ENCODE assay signal across 2 cellular contexts in genomic region chr1:242754926-242755325, GRCh38.
TF ChIP-seq lines count a peak whose summit lies in the region.

No MANE protein-coding gene starts in this region.

TF ChIP-seq in GM23338, 12 proteins besides CTCF, POLR2A, EP300 and RAD21:
- TF ChIP-seq POLR2AphosphoS5 (IDR thresholded peaks at IDR 0.05; ENCODE audit: low read depth) (no peak), ZNF114 (CRISPR knock-in tag; IDR thresholded peaks at IDR 0.05) (no peak), ETS1 (IDR thresholded peaks at IDR 0.05) (no peak), NANOG (IDR thresholded peaks at IDR 0.05; ENCODE audit: borderline replicate concordance) (no peak), STAT1 (IDR thresholded peaks at IDR 0.05; ENCODE audit: unreplicated experiment) (no peak), CREB1 (CRISPR knock-in tag; IDR thresholded peaks at IDR 0.05; ENCODE audit: low read depth) (no peak), ZNF331 (CRISPR knock-in tag; IDR thresholded peaks at IDR 0.05; ENCODE audit: low read depth) (no peak), EZH2phosphoT487 (IDR thresholded peaks at IDR 0.05; ENCODE audit: unreplicated experiment) (no peak), JUNB (IDR thresholded peaks at IDR 0.05; ENCODE audit: unreplicated experiment) (no peak), EZH2 (IDR thresholded peaks at IDR 0.05; ENCODE audit: low read depth, unreplicated experiment) (no peak)
- TF ChIP-seq, protein P1, sequence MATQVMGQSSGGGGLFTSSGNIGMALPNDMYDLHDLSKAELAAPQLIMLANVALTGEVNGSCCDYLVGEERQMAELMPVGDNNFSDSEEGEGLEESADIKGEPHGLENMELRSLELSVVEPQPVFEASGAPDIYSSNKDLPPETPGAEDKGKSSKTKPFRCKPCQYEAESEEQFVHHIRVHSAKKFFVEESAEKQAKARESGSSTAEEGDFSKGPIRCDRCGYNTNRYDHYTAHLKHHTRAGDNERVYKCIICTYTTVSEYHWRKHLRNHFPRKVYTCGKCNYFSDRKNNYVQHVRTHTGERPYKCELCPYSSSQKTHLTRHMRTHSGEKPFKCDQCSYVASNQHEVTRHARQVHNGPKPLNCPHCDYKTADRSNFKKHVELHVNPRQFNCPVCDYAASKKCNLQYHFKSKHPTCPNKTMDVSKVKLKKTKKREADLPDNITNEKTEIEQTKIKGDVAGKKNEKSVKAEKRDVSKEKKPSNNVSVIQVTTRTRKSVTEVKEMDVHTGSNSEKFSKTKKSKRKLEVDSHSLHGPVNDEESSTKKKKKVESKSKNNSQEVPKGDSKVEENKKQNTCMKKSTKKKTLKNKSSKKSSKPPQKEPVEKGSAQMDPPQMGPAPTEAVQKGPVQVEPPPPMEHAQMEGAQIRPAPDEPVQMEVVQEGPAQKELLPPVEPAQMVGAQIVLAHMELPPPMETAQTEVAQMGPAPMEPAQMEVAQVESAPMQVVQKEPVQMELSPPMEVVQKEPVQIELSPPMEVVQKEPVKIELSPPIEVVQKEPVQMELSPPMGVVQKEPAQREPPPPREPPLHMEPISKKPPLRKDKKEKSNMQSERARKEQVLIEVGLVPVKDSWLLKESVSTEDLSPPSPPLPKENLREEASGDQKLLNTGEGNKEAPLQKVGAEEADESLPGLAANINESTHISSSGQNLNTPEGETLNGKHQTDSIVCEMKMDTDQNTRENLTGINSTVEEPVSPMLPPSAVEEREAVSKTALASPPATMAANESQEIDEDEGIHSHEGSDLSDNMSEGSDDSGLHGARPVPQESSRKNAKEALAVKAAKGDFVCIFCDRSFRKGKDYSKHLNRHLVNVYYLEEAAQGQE (IDR thresholded peaks at IDR 0.05; ENCODE audit: unreplicated experiment): no peak
- TF ChIP-seq, protein P2, sequence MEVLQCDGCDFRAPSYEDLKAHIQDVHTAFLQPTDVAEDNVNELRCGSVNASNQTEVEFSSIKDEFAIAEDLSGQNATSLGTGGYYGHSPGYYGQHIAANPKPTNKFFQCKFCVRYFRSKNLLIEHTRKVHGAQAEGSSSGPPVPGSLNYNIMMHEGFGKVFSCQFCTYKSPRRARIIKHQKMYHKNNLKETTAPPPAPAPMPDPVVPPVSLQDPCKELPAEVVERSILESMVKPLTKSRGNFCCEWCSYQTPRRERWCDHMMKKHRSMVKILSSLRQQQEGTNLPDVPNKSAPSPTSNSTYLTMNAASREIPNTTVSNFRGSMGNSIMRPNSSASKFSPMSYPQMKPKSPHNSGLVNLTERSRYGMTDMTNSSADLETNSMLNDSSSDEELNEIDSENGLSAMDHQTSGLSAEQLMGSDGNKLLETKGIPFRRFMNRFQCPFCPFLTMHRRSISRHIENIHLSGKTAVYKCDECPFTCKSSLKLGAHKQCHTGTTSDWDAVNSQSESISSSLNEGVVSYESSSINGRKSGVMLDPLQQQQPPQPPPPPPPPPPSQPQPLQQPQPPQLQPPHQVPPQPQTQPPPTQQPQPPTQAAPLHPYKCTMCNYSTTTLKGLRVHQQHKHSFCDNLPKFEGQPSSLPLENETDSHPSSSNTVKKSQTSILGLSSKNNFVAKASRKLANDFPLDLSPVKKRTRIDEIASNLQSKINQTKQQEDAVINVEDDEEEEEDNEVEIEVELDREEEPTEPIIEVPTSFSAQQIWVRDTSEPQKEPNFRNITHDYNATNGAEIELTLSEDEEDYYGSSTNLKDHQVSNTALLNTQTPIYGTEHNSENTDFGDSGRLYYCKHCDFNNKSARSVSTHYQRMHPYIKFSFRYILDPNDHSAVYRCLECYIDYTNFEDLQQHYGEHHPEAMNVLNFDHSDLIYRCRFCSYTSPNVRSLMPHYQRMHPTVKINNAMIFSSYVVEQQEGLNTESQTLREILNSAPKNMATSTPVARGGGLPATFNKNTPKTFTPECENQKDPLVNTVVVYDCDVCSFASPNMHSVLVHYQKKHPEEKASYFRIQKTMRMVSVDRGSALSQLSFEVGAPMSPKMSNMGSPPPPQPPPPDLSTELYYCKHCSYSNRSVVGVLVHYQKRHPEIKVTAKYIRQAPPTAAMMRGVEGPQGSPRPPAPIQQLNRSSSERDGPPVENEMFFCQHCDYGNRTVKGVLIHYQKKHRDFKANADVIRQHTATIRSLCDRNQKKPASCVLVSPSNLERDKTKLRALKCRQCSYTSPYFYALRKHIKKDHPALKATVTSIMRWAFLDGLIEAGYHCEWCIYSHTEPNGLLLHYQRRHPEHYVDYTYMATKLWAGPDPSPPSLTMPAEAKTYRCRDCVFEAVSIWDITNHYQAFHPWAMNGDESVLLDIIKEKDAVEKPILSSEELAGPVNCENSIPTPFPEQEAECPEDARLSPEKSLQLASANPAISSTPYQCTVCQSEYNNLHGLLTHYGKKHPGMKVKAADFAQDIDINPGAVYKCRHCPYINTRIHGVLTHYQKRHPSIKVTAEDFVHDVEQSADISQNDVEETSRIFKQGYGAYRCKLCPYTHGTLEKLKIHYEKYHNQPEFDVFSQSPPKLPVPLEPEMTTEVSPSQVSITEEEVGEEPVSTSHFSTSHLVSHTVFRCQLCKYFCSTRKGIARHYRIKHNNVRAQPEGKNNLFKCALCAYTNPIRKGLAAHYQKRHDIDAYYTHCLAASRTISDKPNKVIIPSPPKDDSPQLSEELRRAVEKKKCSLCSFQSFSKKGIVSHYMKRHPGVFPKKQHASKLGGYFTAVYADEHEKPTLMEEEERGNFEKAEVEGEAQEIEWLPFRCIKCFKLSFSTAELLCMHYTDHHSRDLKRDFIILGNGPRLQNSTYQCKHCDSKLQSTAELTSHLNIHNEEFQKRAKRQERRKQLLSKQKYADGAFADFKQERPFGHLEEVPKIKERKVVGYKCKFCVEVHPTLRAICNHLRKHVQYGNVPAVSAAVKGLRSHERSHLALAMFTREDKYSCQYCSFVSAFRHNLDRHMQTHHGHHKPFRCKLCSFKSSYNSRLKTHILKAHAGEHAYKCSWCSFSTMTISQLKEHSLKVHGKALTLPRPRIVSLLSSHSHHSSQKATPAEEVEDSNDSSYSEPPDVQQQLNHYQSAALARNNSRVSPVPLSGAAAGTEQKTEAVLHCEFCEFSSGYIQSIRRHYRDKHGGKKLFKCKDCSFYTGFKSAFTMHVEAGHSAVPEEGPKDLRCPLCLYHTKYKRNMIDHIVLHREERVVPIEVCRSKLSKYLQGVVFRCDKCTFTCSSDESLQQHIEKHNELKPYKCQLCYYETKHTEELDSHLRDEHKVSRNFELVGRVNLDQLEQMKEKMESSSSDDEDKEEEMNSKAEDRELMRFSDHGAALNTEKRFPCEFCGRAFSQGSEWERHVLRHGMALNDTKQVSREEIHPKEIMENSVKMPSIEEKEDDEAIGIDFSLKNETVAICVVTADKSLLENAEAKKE (CRISPR knock-in tag; IDR thresholded peaks at IDR 0.05): no peak

TF ChIP-seq in H1, 55 proteins besides CTCF, POLR2A, EP300 and RAD21:
- no peak for TF ChIP-seq SIRT6 (IDR thresholded peaks at IDR 0.05; ENCODE audit: low read length)
- no peak for TF ChIP-seq RNF2 (IDR thresholded peaks at IDR 0.05; ENCODE audit: borderline replicate concordance, low read depth, low read length, missing control alignments, poor library complexity, severe bottlenecking)
- no peak for TF ChIP-seq E2F6 (IDR thresholded peaks at IDR 0.05)
- no peak for TF ChIP-seq YY1 (IDR thresholded peaks at IDR 0.05; ENCODE audit: low read depth, low read length)
- no peak for TF ChIP-seq JUN (IDR thresholded peaks at IDR 0.05; ENCODE audit: low read depth, low read length)
- TF ChIP-seq, protein P3, sequence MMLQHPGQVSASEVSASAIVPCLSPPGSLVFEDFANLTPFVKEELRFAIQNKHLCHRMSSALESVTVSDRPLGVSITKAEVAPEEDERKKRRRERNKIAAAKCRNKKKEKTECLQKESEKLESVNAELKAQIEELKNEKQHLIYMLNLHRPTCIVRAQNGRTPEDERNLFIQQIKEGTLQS (IDR thresholded peaks at IDR 0.05; ENCODE audit: insufficient read depth, low read depth, low read length): no peak
- TF ChIP-seq CBX8 (IDR thresholded peaks at IDR 0.05; ENCODE audit: borderline replicate concordance, low read depth, low read length): no peak
- TF ChIP-seq POU5F1 (IDR thresholded peaks at IDR 0.05; ENCODE audit: low read depth, low read length): no peak
- TF ChIP-seq RXRA (IDR thresholded peaks at IDR 0.05; ENCODE audit: insufficient read depth, low read depth, low read length): no peak
- TF ChIP-seq CHD2 (IDR thresholded peaks at IDR 0.05; ENCODE audit: low read length): no peak
- no peak for TF ChIP-seq NANOG (IDR thresholded peaks at IDR 0.05; ENCODE audit: insufficient read depth, low read depth, low read length, poor library complexity, severe bottlenecking)
- no peak for TF ChIP-seq MAFK (IDR thresholded peaks at IDR 0.05; ENCODE audit: low read depth, low read length)
- TF ChIP-seq BRCA1 (IDR thresholded peaks at IDR 0.05; ENCODE audit: low read depth, low read length): no peak
- TF ChIP-seq POLR2AphosphoS5 (IDR thresholded peaks at IDR 0.05; ENCODE audit: low read depth, low read length): no peak
